In the genomic region with DNA sequence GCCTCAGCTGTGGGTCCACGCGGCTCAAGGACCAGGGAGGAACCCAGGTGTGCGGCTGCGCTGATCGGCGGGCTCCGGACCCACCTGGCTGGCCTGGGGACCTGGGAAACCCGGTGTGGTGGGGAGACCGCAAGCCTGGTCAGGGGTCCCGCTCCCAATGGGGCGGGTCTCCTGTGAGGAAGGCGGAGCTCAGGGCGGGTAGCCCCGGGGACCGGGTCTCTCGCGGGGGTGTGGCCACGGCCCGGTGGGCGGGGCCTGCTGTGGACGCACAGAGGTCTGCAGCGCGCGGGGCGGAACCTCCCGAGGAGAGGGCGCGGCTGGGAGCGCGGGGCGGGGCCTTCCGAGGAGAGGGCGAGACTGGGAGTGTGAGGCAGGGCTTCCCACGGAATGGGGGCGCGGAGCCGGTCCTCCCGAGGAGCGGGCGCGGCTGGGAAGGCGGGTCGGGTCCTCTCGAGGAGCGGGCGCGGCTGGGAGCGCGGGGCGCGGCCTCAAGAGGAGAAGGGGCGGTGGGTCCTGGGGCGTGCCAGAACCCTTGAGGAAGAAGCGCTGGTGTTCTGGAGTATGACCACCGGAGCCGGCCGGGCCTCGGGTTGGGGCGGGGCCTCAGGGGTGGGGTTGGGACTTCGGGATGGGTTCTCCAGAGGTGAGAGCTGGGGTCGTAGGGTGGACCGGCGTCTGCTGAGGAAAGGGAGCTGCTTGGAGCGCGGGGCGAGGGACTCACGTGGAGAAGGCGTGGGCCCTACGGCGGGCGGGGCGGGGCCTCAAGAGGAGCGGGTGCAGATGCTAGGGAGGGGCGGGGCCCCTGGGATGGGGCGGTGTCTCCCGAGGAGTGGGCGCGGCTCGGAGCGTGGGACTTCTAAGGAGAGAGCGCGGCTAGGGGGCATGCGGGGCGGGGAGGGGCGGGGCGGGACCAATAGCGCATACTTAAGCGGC, we compare ENCODE assay signal across 7 cellular contexts. TPM values are rescaled to one million over a fixed set of nuclear protein-coding genes. Genes with fewer than 3 reads are reported as not detected.
A peak's percentile ranks its signal among the peaks of the same experiment; 100 is the strongest.
DNase-seq lines count a peak whose midpoint lies in the region; ATAC-seq, FAIRE-seq and TF ChIP-seq lines count a peak whose summit lies in the region.

No MANE protein-coding gene starts in this region.

- TF ChIP-seq POLR2A in esophagus muscularis mucosa (IDR thresholded peaks at IDR 0.05; ENCODE audit: low read depth) = no peak

- H2AFZ ChIP-seq in PC-3 (ENCODE audit: low read length) = peak overlapping the region; percentile 83

- H3K27ac ChIP-seq in PC-3 (ENCODE audit: low read length) = no peak overlapping the region
- H3K27ac ChIP-seq in esophagus muscularis mucosa (replicated peaks in 1 of 4) = peak overlapping the region in 2 of 4 donors; percentile 41 to 53

- no peaks in the 10 kb centered on the region for H3K79me2 ChIP-seq in PC-3 (ENCODE audit: low read length)

- H3K27ac Mint-ChIP-seq in naive B cell = peak overlapping the region in 3 of 6 donors; percentile 47 to 67 (median 49)

- POLR2A ChIA-PET in PC-3 (lab: Charles Lee; ENCODE audit: unreplicated experiment) = no interaction called here

- no peaks in the 10 kb centered on the region for H3K9me3 ChIP-seq in PC-3 (ENCODE audit: low read length)
- H3K9me3 ChIP-seq in esophagus muscularis mucosa = no peaks in the 10 kb centered on the region

- no peaks in the 10 kb centered on the region for H3K36me3 ChIP-seq in PC-3 (ENCODE audit: low read depth, low read length)
- no peaks in the 10 kb centered on the region for H3K36me3 ChIP-seq in esophagus muscularis mucosa

- peak; percentile 85 for ATAC-seq in PC-3
- peak; percentile 80 to 81 for ATAC-seq in naive B cell (ENCODE audit: low read depth in 2 of 2)

- 4% methylated on average over 30 of the region's 88 CpGs for WGBS in esophagus muscularis mucosa

- no peak for TF ChIP-seq EP300 in esophagus muscularis mucosa (IDR thresholded peaks at IDR 0.05)

- H3K27me3 ChIP-seq in PC-3 (ENCODE audit: low read length) = no peaks in the 10 kb centered on the region
- peaks cover 0 to 33% (median 0%) of the 10 kb centered on the region in 4 donors for H3K27me3 ChIP-seq in esophagus muscularis mucosa

- H3K4me1 ChIP-seq in PC-3 (ENCODE audit: insufficient read depth, low read length) = no peaks in the 10 kb centered on the region
- peaks cover 12 to 20% (median 19%) of the 10 kb centered on the region in 4 donors for H3K4me1 ChIP-seq in esophagus muscularis mucosa

- no peaks in the 10 kb centered on the region for H3K9me2 ChIP-seq in PC-3 (replicated peaks; ENCODE audit: low read length)

- H3K4me2 ChIP-seq in PC-3 (ENCODE audit: low read length) = peak overlapping the region; percentile 77

- BruUV-seq in PC-3 (replicated peaks; lab: Mats Ljungman, UMichigan) = no TSS peak

- H3K4me3 ChIP-seq in PC-3 (ENCODE audit: low read length) (peak overlapping the region; percentile 61), esophagus muscularis mucosa (peak overlapping the region; percentile 55 to 67 (median 62))

- H3K9me3 Mint-ChIP-seq in naive B cell = no peaks in the 10 kb centered on the region

- no peak for TF ChIP-seq CTCF in PC-3 (conservative IDR thresholded peaks at IDR 0.05; ENCODE audit: low read depth, low read length)
- TF ChIP-seq CTCF in esophagus muscularis mucosa (IDR thresholded peaks at IDR 0.05) = no peak

- DNase-seq in GM18507 (ENCODE audit: extremely low spot score, insufficient read length, low read depth) (peak; percentile 56), HTR-8/SVneo (ENCODE audit: insufficient read length, low spot score) (peak; percentile 66), PC-3 (peak; percentile 78), esophagus muscularis mucosa (ENCODE audit: extremely low spot score) (peak; percentile 97), naive B cell (peak; percentile 80)
- peak; percentile 94 for DNase-seq in activated T-cell treated with anti-CD3 and anti-CD28 coated beads, Interleukin-2, amount 50 U/mL, for 1 hour
- DNase-seq in stimulated activated CD8-positive, alpha-beta memory T cell treated with anti-CD3 and anti-CD28 coated beads, Interleukin-7, amount 100 ng/mL, for 24 hours (ENCODE audit: low read depth) = peak; percentile 82

- H4K20me1 ChIP-seq in PC-3 (ENCODE audit: low read length) = no peaks in the 10 kb centered on the region

- H3K9ac ChIP-seq in PC-3 (ENCODE audit: low read length) = no peak overlapping the region

- H3F3A ChIP-seq in PC-3 (ENCODE audit: low read length, unreplicated experiment) = no peaks in the 10 kb centered on the region

- intact Hi-C loops in PC-3 (cut with micrococcal nuclease) (no loop called here), esophagus muscularis mucosa (cut with DNase I) (no loop called here)

- H3K36me3 Mint-ChIP-seq in naive B cell = no peaks in the 10 kb centered on the region

- H3K4me3 Mint-ChIP-seq in naive B cell = peak overlapping the region; percentile 81 to 93 (median 88)

- CTCF ChIA-PET in PC-3 (lab: Charles Lee) = no interaction called here

- FAIRE-seq in GM18507 (lab: Jason Lieb, UNC) (peak; percentile 61), HTR-8/SVneo (lab: Jason Lieb, UNC) (peak; percentile 40)

- H3K27me3 Mint-ChIP-seq in naive B cell = peaks cover 0 to 11% (median 5%) of the 10 kb centered on the region in 3 donors

- H3K4me1 Mint-ChIP-seq in naive B cell = peaks cover 6 to 14% (median 11%) of the 10 kb centered on the region in 3 donors

RNA-seq across cellular contexts. Expression of gene DGCR6L, which starts 20.8 kb away (rescaled TPM):
- total RNA-seq in PC-3 (2014; rRNA removed) (78.1 and 84.8 TPM in 2 replicates), esophagus muscularis mucosa (10 to 100 TPM; 41.5 to 73.0 (median 52.9) TPM)
- 10 to 100 TPM; 54.0 to 84.4 (median 56.6) TPM for polyA plus RNA-seq in naive B cell (ENCODE audit: low read depth in 6 of 6)

RNA-seq across cellular contexts. Expression of gene RTN4R, which starts 31.0 kb away (rescaled TPM):
- total RNA-seq in PC-3 (2014; rRNA removed) (10.4 and 12.2 TPM in 2 replicates), esophagus muscularis mucosa (1 to 10 TPM in 2 of 4 donors, not detected in 2; 1.8 to 2.2 TPM)
- not detected for polyA plus RNA-seq in naive B cell (ENCODE audit: low read depth in 6 of 6)
